In genomic region chrX:53084863-53085262, GRCh38 we compare ENCODE assay signal across 21 cellular contexts. TPM values are rescaled to one million over a fixed set of nuclear protein-coding genes. Genes with fewer than 3 reads are reported as not detected.
A peak's percentile ranks its signal among the peaks of the same experiment; 100 is the strongest.
DNase-seq lines count a peak whose midpoint lies in the region; ATAC-seq and TF ChIP-seq lines count a peak whose summit lies in the region.
"Had no signal": no experiment of that assay in that cellular context is flagged by ENCODE, and none has a peak within 500 bp of the region (broad histone marks: within the 10 kb centered on the region; RNA-seq: fewer than 3 reads in every experiment).

No MANE protein-coding gene starts in this region.

- H3K4me1 ChIP-seq in CD8-positive, alpha-beta memory T cell (ENCODE audit: insufficient read depth, low read length): peaks cover 19% of the 10 kb centered on the region
- peaks cover 12% of the 10 kb centered on the region for H3K4me1 ChIP-seq in endocrine pancreas (ENCODE audit: control insufficient read depth, insufficient read depth, low read length)
- H3K4me1 ChIP-seq in gastrocnemius medialis: peaks cover 0 to 10% of the 10 kb centered on the region in 2 donors

- H3K9me3 ChIP-seq in CD8-positive, alpha-beta memory T cell (ENCODE audit: low read length): no peaks in the 10 kb centered on the region
- no peaks in the 10 kb centered on the region for H3K9me3 ChIP-seq in endocrine pancreas (ENCODE audit: control insufficient read depth, low read length)
- H3K9me3 ChIP-seq in gastrocnemius medialis: no peaks in the 10 kb centered on the region
- H3K9me3 ChIP-seq: ovary, thoracic aorta had no signal

- TF ChIP-seq POLR2A in gastrocnemius medialis (IDR thresholded peaks at IDR 0.05) (no peak), lower leg skin (IDR thresholded peaks at IDR 0.05) (no peak)

- peaks cover 22% of the 10 kb centered on the region for H3K36me3 ChIP-seq in CD8-positive, alpha-beta memory T cell (ENCODE audit: insufficient read depth, low read length)
- H3K36me3 ChIP-seq in endocrine pancreas (ENCODE audit: control insufficient read depth, insufficient read depth, low read length) (peaks cover 7% of the 10 kb centered on the region), gastrocnemius medialis (no peaks in the 10 kb centered on the region)
- H3K36me3 ChIP-seq: ovary had no signal

- intact Hi-C loops in gastrocnemius medialis (cut with DNase I; ENCODE audit: low total_unique reads): loop anchor here (5.0 kb wide), 1 partner anchor 77 kb away; no protein-coding TSS in a partner anchor
- intact Hi-C loops in lower leg skin (cut with DNase I; ENCODE audit: low total_unique reads): no loop called here

- WGBS in lower leg skin, 2 donors: 84 to 93% methylated on average over 9 of the region's 9 CpGs

- H3K27me3 ChIP-seq in CD8-positive, alpha-beta memory T cell (ENCODE audit: insufficient read depth, low read length, poor library complexity, severe bottlenecking): no peaks in the 10 kb centered on the region
- H3K27me3 ChIP-seq in endocrine pancreas (ENCODE audit: control insufficient read depth, insufficient read depth, low read length) (no peaks in the 10 kb centered on the region), gastrocnemius medialis (no peaks in the 10 kb centered on the region)
- H3K27me3 ChIP-seq: cardiac muscle cell, ovary had no signal

- peak; percentile 4 for DNase-seq in DMS53 (lab: John Stamatoyannopoulos, UW)
- DNase-seq in DMS53 treated with DMSO at 0.1 percent for 48 hours (lab: John Stamatoyannopoulos, UW; ENCODE audit: unreplicated experiment): no peak
- DNase-seq in CD8-positive, alpha-beta memory T cell: no peak
- no peak for DNase-seq in gastrocnemius medialis
- no peak for DNase-seq in NCI-H2107 (lab: John Stamatoyannopoulos, UW)
- DNase-seq in lower leg skin (ENCODE audit: low spot score in 2 of 2): no peak
- DNase-seq: 8988T; activated naive CD8-positive, alpha-beta T cell treated with anti-CD3 and anti-CD28 coated beads, Interleukin-2, amount 10 ng/mL, durations not matched to agents 7 days and 5 days; effector CD8-positive, alpha-beta T cell; KBM-7; kidney glomerular epithelial cell; NCI-H2029 treated with DMSO at 0.1 percent for 48 hours; NCI-H526; ovary; stimulated activated CD4-positive, alpha-beta T cell treated with anti-CD3 and anti-CD28 coated beads, Interleukin-4, amount 100 ng/mL, for 1 hour had no signal

- TF ChIP-seq CTCF in gastrocnemius medialis (IDR thresholded peaks at IDR 0.05 in 4 of 5, conservative IDR thresholded peaks at IDR 0.05 in 1 of 5) (no peak), lower leg skin (IDR thresholded peaks at IDR 0.05) (no peak)

- peak overlapping the region; percentile 77 for H3K9ac ChIP-seq in endocrine pancreas (ENCODE audit: control insufficient read depth, insufficient read depth, low read length)
- H3K9ac ChIP-seq: BLaER1 had no signal

- CTCF ChIA-PET in CD8-positive, alpha-beta memory T cell (lab: Charles Lee): interaction anchor here (1.8 kb wide), 1 partner anchor 14 kb away, joined by 6 read pairs; no protein-coding TSS in a partner anchor

- H3K4me1 Mint-ChIP-seq in CD8-positive, alpha-beta memory T cell: peaks cover 46 to 76% (median 52%) of the 10 kb centered on the region in 3 donors

- in situ Hi-C loops in gastrocnemius medialis (cut with MboI; ENCODE audit: low sequenced_read_pairs in 4 of 4): loop anchor here in 1 of 4 donors (25.0 kb wide), 1 partner anchor 127 kb away; no protein-coding TSS in a partner anchor

- peaks cover 0 to 2% (median 0%) of the 10 kb centered on the region in 5 donors for H3K9me3 Mint-ChIP-seq in CD8-positive, alpha-beta memory T cell
- H3K9me3 Mint-ChIP-seq: activated naive CD8-positive, alpha-beta T cell treated with anti-CD3 and anti-CD28 coated beads, Interleukin-2, amount 10 ng/mL, durations not matched to agents 7 days and 5 days; T-helper 2 cell treated with Interferon-gamma antibody and Interleukin-4, amounts not matched to agents 5 μg/mL and 100 μg/mL, for 36 hours had no signal

- no peak overlapping the region for H3K4me3 ChIP-seq in CD8-positive, alpha-beta memory T cell (ENCODE audit: low read length)
- H3K4me3 ChIP-seq in endocrine pancreas (ENCODE audit: control insufficient read depth, insufficient read depth, low read length): peak overlapping the region; percentile 68
- peak overlapping the region in 1 of 4 donors; percentile 76 for H3K4me3 ChIP-seq in gastrocnemius medialis
- no peak overlapping the region for H3K4me3 ChIP-seq in lower leg skin (ENCODE audit: low read depth, poor library complexity, severe bottlenecking)
- H3K4me3 ChIP-seq: BLaER1, cardiac muscle cell, ovary had no signal

- no peak for ATAC-seq in gastrocnemius medialis
- ATAC-seq in GM21360 (IDR thresholded peaks at IDR 0.05; ENCODE audit: unreplicated experiment): no peak

- H3K27ac Mint-ChIP-seq in CD8-positive, alpha-beta memory T cell: peak overlapping the region in 7 of 8 donors; percentile 43 to 100 (median 93)
- H3K27ac Mint-ChIP-seq: activated naive CD8-positive, alpha-beta T cell treated with anti-CD3 and anti-CD28 coated beads, Interleukin-2, amount 10 ng/mL, durations not matched to agents 7 days and 5 days; T-helper 2 cell treated with Interferon-gamma antibody and Interleukin-4, amounts not matched to agents 5 μg/mL and 100 μg/mL, for 36 hours had no signal

- peaks cover 5 to 70% (median 9%) of the 10 kb centered on the region in 3 donors for H3K36me3 Mint-ChIP-seq in CD8-positive, alpha-beta memory T cell

- POLR2A ChIA-PET in CD8-positive, alpha-beta memory T cell (lab: Charles Lee): no interaction called here

- peaks cover 0 to 27% of the 10 kb centered on the region in 2 donors for H3K27me3 Mint-ChIP-seq in CD8-positive, alpha-beta memory T cell
- H3K27me3 Mint-ChIP-seq: activated naive CD8-positive, alpha-beta T cell treated with anti-CD3 and anti-CD28 coated beads, Interleukin-2, amount 10 ng/mL, durations not matched to agents 7 days and 5 days had no signal

- peak overlapping the region in 4 of 7 donors; percentile 19 to 91 (median 58) for H3K4me3 Mint-ChIP-seq in CD8-positive, alpha-beta memory T cell
- H3K4me3 Mint-ChIP-seq: activated naive CD8-positive, alpha-beta T cell treated with anti-CD3 and anti-CD28 coated beads, Interleukin-2, amount 10 ng/mL, durations not matched to agents 7 days and 5 days had no signal

- H3K27ac ChIP-seq in CD8-positive, alpha-beta memory T cell (ENCODE audit: low read depth, low read length): no peak overlapping the region
- H3K27ac ChIP-seq in gastrocnemius medialis: peak overlapping the region; percentile 10 to 91 (median 87)
- H3K27ac ChIP-seq: BLaER1, cardiac muscle cell, ovary had no signal

RNA-seq across cellular contexts. Expression of gene TSPYL2, which starts 2.7 kb away (rescaled TPM):
- total RNA-seq in CD8-positive, alpha-beta memory T cell: 10 to 100 TPM; 38.4 to 47.9 TPM
- polyA plus RNA-seq in CD8-positive, alpha-beta memory T cell: 23.1 TPM
- total RNA-seq in gastrocnemius medialis (100 to 1,000 TPM in 1 of 4 donors, 10 to 100 TPM in 3; 46.7 to 161 (median 78.6) TPM), lower leg skin (10 to 100 TPM; 23.4 to 52.1 (median 36.5) TPM)

RNA-seq across cellular contexts. Expression of gene KANTR, which starts 9.1 kb away (rescaled TPM):
- total RNA-seq in CD8-positive, alpha-beta memory T cell: 1 to 10 TPM; 4.6 to 4.8 TPM
- 1.6 TPM for polyA plus RNA-seq in CD8-positive, alpha-beta memory T cell
- total RNA-seq in gastrocnemius medialis (10 to 100 TPM in 2 of 4 donors, 1 to 10 TPM in 2; 3.0 to 13.0 (median 7.4) TPM), lower leg skin (10 to 100 TPM; 12.5 to 28.1 (median 21.8) TPM)

RNA-seq across cellular contexts. Expression of gene GPR173, which starts 36.3 kb away (rescaled TPM):
- not detected for total RNA-seq in CD8-positive, alpha-beta memory T cell
- not detected for polyA plus RNA-seq in CD8-positive, alpha-beta memory T cell
- total RNA-seq in gastrocnemius medialis (under 1 TPM in 3 of 4 donors, not detected in 1; 0.07 to 0.31 (median 0.10) TPM), lower leg skin (under 1 TPM; 0.23 to 0.88 (median 0.49) TPM)
